ENCODE assay signal across 16 cellular contexts in genomic region chr14:58960945-58961731, GRCh38.
"Had no signal": no experiment of that assay in that cellular context is flagged by ENCODE, and none has a peak within 500 bp of the region (broad histone marks: within the 10 kb centered on the region; RNA-seq: fewer than 3 reads in every experiment).

No MANE protein-coding gene starts in this region.

- H3K27ac Mint-ChIP-seq: immature natural killer cell; naive thymus-derived CD4-positive, alpha-beta T cell; stimulated activated memory B cell treated with anti-CD40 and anti-IgM and Interleukin-4, amounts not matched to agents 10 μg/mL and 1 μg/mL and 100 μg/mL, for 72 hours; stimulated activated naive CD8-positive, alpha-beta T cell treated with anti-CD3 and anti-CD28 coated beads, Interleukin-15, Interleukin-2, amounts not matched to agents 100 ng/mL and 50 ng/mL, for 24 hours had no signal

- H3K4me3 Mint-ChIP-seq: immature natural killer cell; naive thymus-derived CD4-positive, alpha-beta T cell; stimulated activated memory B cell treated with anti-CD40 and anti-IgM and Interleukin-4, amounts not matched to agents 10 μg/mL and 1 μg/mL and 100 μg/mL, for 72 hours; stimulated activated naive CD8-positive, alpha-beta T cell treated with anti-CD3 and anti-CD28 coated beads, Interleukin-15, Interleukin-2, amounts not matched to agents 100 ng/mL and 50 ng/mL, for 24 hours had no signal

- H3K9me3 ChIP-seq: ovary, spleen, thoracic aorta, transverse colon had no signal

- H3K4me3 ChIP-seq: coronary artery, dorsolateral prefrontal cortex, ovary, spleen, thoracic aorta, transverse colon had no signal

- H3K27me3 ChIP-seq: dorsolateral prefrontal cortex, ovary, spleen, transverse colon had no signal

- H3K4me1 ChIP-seq: spleen, transverse colon had no signal

- H3K27ac ChIP-seq: coronary artery, dorsolateral prefrontal cortex, ovary, spleen, thoracic aorta, transverse colon had no signal

- H3K9me3 Mint-ChIP-seq: immature natural killer cell had no signal

- H3K36me3 ChIP-seq: ovary, spleen, thoracic aorta, transverse colon had no signal

- H3K36me3 Mint-ChIP-seq: immature natural killer cell; stimulated activated memory B cell treated with anti-CD40 and anti-IgM and Interleukin-4, amounts not matched to agents 10 μg/mL and 1 μg/mL and 100 μg/mL, for 72 hours had no signal

- H3K4me1 Mint-ChIP-seq: immature natural killer cell; stimulated activated memory B cell treated with anti-CD40 and anti-IgM and Interleukin-4, amounts not matched to agents 10 μg/mL and 1 μg/mL and 100 μg/mL, for 72 hours had no signal

- DNase-seq: caudate nucleus; dorsolateral prefrontal cortex; effector memory CD4-positive, alpha-beta T cell; immature natural killer cell; naive thymus-derived CD4-positive, alpha-beta T cell; ovary; spleen; stimulated activated CD4-positive, alpha-beta T cell treated with anti-CD3 and anti-CD28 coated beads, Interleukin-15, amount 100 ng/mL, for 24 hours; stimulated activated CD4-positive, alpha-beta T cell treated with anti-CD3 and anti-CD28 coated beads, Interleukin-1b, Interleukin-23, amount 100 ng/mL, for 48 hours; stimulated activated CD4-positive, alpha-beta T cell treated with anti-CD3 and anti-CD28 coated beads, Interleukin-4, amount 100 ng/mL, for 24 hours; transverse colon had no signal

- ATAC-seq: esophagus mucosa; naive thymus-derived CD4-positive, alpha-beta T cell; stimulated activated memory B cell treated with anti-CD40 and anti-IgM and Interleukin-4, amounts not matched to agents 10 μg/mL and 1 μg/mL and 100 μg/mL, for 72 hours had no signal
